Comparison of ENCODE assay signal across 11 cellular contexts in the genomic region with DNA sequence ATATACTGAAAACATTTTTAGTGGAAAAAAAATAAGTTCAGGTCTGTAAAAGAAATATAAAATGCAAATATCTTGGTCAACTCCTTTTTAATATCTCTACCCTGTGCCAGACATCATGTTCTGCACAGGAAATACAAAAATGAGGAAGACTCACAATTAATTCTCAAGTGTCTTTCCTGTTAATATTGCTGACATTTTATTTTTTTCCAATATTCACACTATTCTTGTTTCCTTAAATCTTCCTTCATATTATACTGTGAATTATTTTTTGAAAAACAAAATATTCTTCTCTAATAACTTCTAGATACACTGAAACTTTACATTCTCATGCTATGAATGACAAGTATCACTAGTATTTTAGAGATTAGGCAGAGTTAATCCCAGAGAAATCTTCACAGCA.
"Had no signal": no experiment of that assay in that cellular context is flagged by ENCODE, and none has a peak within 500 bp of the region (broad histone marks: within the 10 kb centered on the region; RNA-seq: fewer than 3 reads in every experiment).

No MANE protein-coding gene starts in this region.

- H3K9me3 ChIP-seq: HAP-1 had no signal

- FAIRE-seq: H1, H54 had no signal

- H3K4me2 ChIP-seq: GM23338 had no signal

- H3K4me3 ChIP-seq: GM23248, GM23338, HAP-1 had no signal

- H3K27ac ChIP-seq: GM23248 had no signal

- H3K9me3 Mint-ChIP-seq: GM23338, H9 had no signal

- H3K27ac Mint-ChIP-seq: GM23338, H9, HFFc6 had no signal

- H3K36me3 ChIP-seq: HAP-1 had no signal

- H3K4me1 ChIP-seq: HAP-1 had no signal

- H3K4me1 Mint-ChIP-seq: GM23338, H9 had no signal

- H2AFZ ChIP-seq: GM23248, GM23338 had no signal

- H3K4me3 Mint-ChIP-seq: GM23338, H9, HFFc6 had no signal

- ATAC-seq: GM23338, HCT116 had no signal

- DNase-seq: GM23248, GOT3, H7, H9, HCEC 1CT, HFFc6 had no signal

- H3K9ac ChIP-seq: GM23248 had no signal
